33 cellular contexts compared by ENCODE assay signal in genomic region chr5:16017720-16018119, GRCh38.
"Had no signal": no experiment of that assay in that cellular context is flagged by ENCODE, and none has a peak within 500 bp of the region (broad histone marks: within the 10 kb centered on the region; RNA-seq: fewer than 3 reads in every experiment).

No MANE protein-coding gene starts in this region.

- H3K4me1 ChIP-seq: adrenal gland, ascending aorta, body of pancreas, breast epithelium had no signal

- DNase-seq: activated effector memory CD4-positive, alpha-beta T cell treated with anti-CD3 and anti-CD28 coated beads, Interleukin-2, amount 50 U/mL, for 16 hours; activated effector memory CD4-positive, alpha-beta T cell treated with Interleukin-2 at 50 U/mL for 16 hours; activated gamma-delta T cell; activated gamma-delta T cell treated with Interleukin-2 at 50 U/mL for 16 hours; activated naive CD4-positive, alpha-beta T cell; activated naive CD4-positive, alpha-beta T cell treated with anti-CD3 and anti-CD28 coated beads for 36 hours; activated naive CD4-positive, alpha-beta T cell treated with anti-CD3 and anti-CD28 coated beads, Interleukin-2, amount 10 ng/mL, durations not matched to agents 7 days and 5 days; activated naive CD4-positive, alpha-beta T cell treated with anti-CD3 and anti-CD28 coated beads, Interleukin-2, amount 50 U/mL, for 16 hours; activated naive CD4-positive, alpha-beta T cell treated with Interleukin-2 at 50 U/mL for 16 hours; activated naive CD8-positive, alpha-beta T cell treated with anti-CD3 and anti-CD28 coated beads for 36 hours; activated naive CD8-positive, alpha-beta T cell treated with anti-CD3 and anti-CD28 coated beads, Interleukin-2, amount 10 ng/mL, durations not matched to agents 7 days and 5 days; activated naive CD8-positive, alpha-beta T cell treated with anti-CD3 and anti-CD28 coated beads, Interleukin-2, amount 50 U/mL, for 24 hours; activated T-cell treated with anti-CD3 and anti-CD28 coated beads, Interleukin-2, amount 50 U/mL, for 24 hours; activated T-cell treated with anti-CD3 and anti-CD28 coated beads, Interleukin-2, amount 50 U/mL, for 4 hours; activated T-cell treated with anti-CD3 and anti-CD28 coated beads, Interleukin-2, amount 50 U/mL, for 48 hours; activated T-cell treated with anti-CD3 and anti-CD28 coated beads, Interleukin-2, amount 50 U/mL, for 72 hours; amniotic stem cell; amygdala; anterior cingulate cortex; aorta; body of pancreas; brain microvascular endothelial cell; caudate nucleus; central memory CD4-positive, alpha-beta T cell; cerebellar nuclear complex had no signal

- H3K4me3 ChIP-seq: adrenal gland, ascending aorta, body of pancreas, breast epithelium, cardiac muscle cell had no signal

- H3K27me3 ChIP-seq: adrenal gland, ascending aorta, body of pancreas, brain microvascular endothelial cell, breast epithelium, cardiac muscle cell had no signal

- H3K9me3 ChIP-seq: adrenal gland, ascending aorta, body of pancreas, breast epithelium had no signal

- ATAC-seq: activated naive CD4-positive, alpha-beta T cell treated with anti-CD3 and anti-CD28 coated beads, Interleukin-2, amount 50 U/mL, for 72 hours; activated naive CD8-positive, alpha-beta T cell treated with anti-CD3 and anti-CD28 coated beads, Interleukin-2, amount 50 U/mL, for 24 hours; activated T-cell treated with anti-CD3 and anti-CD28 coated beads, Interleukin-2, amount 50 U/mL, for 4 hours; activated T-cell treated with anti-CD3 and anti-CD28 coated beads, Interleukin-2, amount 50 U/mL, for 72 hours; activated T-helper 17 cell treated with anti-CD3 and anti-CD28 coated beads, Interleukin-2, amount 50 U/mL, for 72 hours; body of pancreas had no signal

- H3K27ac ChIP-seq: adrenal gland, ascending aorta, body of pancreas, brain microvascular endothelial cell, breast epithelium, cardiac muscle cell had no signal

- FAIRE-seq: astrocyte, bronchial epithelial cell had no signal

- H3K36me3 ChIP-seq: adrenal gland, ascending aorta, brain microvascular endothelial cell, breast epithelium, cardiac muscle cell had no signal
